21 cellular contexts compared by ENCODE assay signal in the genomic region with DNA sequence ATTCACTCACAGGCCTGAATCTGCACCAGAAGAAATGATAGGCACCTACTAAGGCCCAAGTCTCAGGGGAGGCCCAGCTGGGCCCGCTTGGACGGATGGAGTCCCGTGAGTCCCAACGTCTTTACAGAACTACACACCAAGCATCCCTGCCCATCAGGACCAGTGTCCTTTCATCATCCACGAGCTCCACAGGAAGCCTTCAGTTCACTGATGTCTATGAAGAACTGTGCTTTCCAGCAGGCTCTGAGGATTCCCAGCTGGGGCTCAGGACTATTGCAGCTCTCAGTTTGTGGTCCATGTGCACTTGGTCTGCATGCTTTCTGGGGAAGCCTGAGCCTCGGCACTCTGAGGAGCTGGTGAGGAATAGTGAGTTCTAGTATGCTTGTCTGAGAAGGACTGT.
"Had no signal": no experiment of that assay in that cellular context is flagged by ENCODE, and none has a peak within 500 bp of the region (broad histone marks: within the 10 kb centered on the region; RNA-seq: fewer than 3 reads in every experiment).

No MANE protein-coding gene starts in this region.

- H3K4me1 ChIP-seq: adrenal gland, breast epithelium, Peyer's patch had no signal

- H3K27me3 ChIP-seq: adrenal gland, breast epithelium, Peyer's patch, SJSA1 had no signal

- DNase-seq: activated CD4-positive, alpha-beta T cell treated with anti-CD3 and anti-CD28 coated beads for 4 hours; activated CD8-positive, alpha-beta memory T cell treated with anti-CD3 and anti-CD28 coated beads, Interleukin-2, amount 50 U/mL, for 4 hours; activated CD8-positive, alpha-beta T cell treated with anti-CD3 and anti-CD28 coated beads for 36 hours; activated gamma-delta T cell treated with Interleukin-2 at 50 U/mL for 16 hours; activated naive CD4-positive, alpha-beta T cell treated with anti-CD3 and anti-CD28 coated beads, Interleukin-2, amount 10 ng/mL, durations not matched to agents 7 days and 5 days; activated naive CD8-positive, alpha-beta T cell treated with anti-CD3 and anti-CD28 coated beads for 36 hours; activated T-cell treated with anti-CD3 and anti-CD28 coated beads, Interleukin-2, amount 50 U/mL, for 72 hours; adrenal gland; anterior cingulate cortex; caudate nucleus; Karpas-422; NCI-H1105 treated with DMSO at 0.1 percent for 48 hours; NCI-H1436 treated with DMSO at 0.1 percent for 48 hours; NCI-H187; NCI-H2081 treated with DMSO at 0.1 percent for 48 hours; NCI-H446; NCI-H524; Peyer's patch; SHP77 had no signal

- H3K27ac ChIP-seq: SJSA1 had no signal

- H3K9me3 ChIP-seq: adrenal gland, breast epithelium, Peyer's patch, SJSA1 had no signal

- H3K4me3 ChIP-seq: breast epithelium, Peyer's patch, SJSA1 had no signal

- H3K36me3 ChIP-seq: adrenal gland, breast epithelium, Peyer's patch, SJSA1 had no signal
